Comparison of ENCODE assay signal across 8 cellular contexts in the genomic region with DNA sequence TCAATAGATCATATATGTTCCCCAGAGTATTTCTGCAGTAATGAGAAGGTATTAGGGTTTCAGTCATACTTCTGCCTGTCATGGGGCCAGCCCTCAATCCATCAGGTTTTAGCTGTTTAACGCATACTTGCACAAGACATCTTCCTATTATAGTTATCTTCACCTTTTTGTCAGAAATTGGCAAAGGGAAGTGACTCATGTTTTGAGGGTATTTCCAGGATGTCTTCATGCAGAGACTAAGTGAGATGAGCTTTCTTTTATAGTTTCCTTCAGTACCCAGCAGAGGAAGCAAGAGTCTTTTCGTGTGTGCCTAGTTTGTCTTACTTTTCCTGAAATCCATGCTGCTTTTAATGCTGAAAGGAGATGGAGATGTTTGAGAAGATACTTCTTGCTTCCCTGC.
DNase-seq lines count a peak whose midpoint lies in the region; ATAC-seq lines count a peak whose summit lies in the region.

No MANE protein-coding gene starts in this region.

- ATAC-seq in GM18519 (IDR thresholded peaks at IDR 0.05; ENCODE audit: low FRiP score, unreplicated experiment) (peak; percentile 71), HG02759 (IDR thresholded peaks at IDR 0.05; ENCODE audit: unreplicated experiment) (peak; percentile 81)

- peak; percentile 14 for DNase-seq in RKO (ENCODE audit: low spot score)
- peak; percentile 77 for DNase-seq in iris pigment epithelial cell (ENCODE audit: low read depth)
- no peak for DNase-seq in NCI-H510A treated with DMSO at 0.1 percent for 48 hours (lab: John Stamatoyannopoulos, UW)
- DNase-seq in DMS 273 (lab: John Stamatoyannopoulos, UW; ENCODE audit: unreplicated experiment), result no peak
- no peak for DNase-seq in SHP77 (lab: John Stamatoyannopoulos, UW)
- DNase-seq in caudate nucleus (lab: John Stamatoyannopoulos, UW), result no peak

- H3K27ac ChIP-seq in caudate nucleus (ENCODE audit: low read depth, low read length), result no peak overlapping the region

Comparison
In these comparisons a context has a peak if more than half of its experiments do, and no peak if none do; other contexts are left out.
1. DNase-seq: peak in RKO (single experiment) and iris pigment epithelial cell (single experiment); none in NCI-H510A treated with DMSO at 0.1 percent for 48 hours (single experiment), DMS 273 (single experiment), SHP77 (0 of 2) and caudate nucleus (0 of 61).